ENCODE assay signal across 8 cellular contexts in the genomic region with DNA sequence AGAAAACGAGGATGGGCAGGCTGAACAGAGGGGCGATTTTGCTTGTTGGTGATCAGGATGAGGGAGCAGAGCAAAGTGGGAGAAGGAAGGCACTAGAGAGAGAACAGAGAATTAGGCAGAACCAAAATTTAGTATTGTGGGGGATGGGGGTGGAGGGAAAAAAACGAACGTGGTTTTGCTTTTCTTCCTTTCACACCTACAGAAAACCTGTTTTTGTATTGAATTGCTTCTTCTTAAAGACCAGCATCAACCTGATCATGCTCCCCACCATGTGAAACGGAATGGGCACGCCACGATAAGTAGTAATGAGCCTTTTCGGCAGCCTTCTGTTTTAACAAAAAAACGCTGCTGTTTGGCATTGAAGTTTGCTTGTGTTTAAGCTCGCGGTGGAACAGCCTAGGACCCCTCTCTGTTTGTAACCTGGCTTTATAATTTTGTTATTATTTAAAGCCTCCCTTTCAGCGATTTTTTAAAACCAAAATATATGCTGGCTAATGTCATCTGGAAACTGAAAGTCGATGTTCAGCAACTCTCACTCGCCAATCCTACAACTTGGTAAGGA. TPM values are rescaled to one million over a fixed set of nuclear protein-coding genes. Genes with fewer than 3 reads are reported as not detected.
DNase-seq lines count a peak whose midpoint lies in the region; ATAC-seq, FAIRE-seq and TF ChIP-seq lines count a peak whose summit lies in the region.

No MANE protein-coding gene starts in this region.

- peak; percentile 42 for ATAC-seq in GM12878
- ATAC-seq in activated CD4-positive, CD25-positive, alpha-beta regulatory T cell treated with anti-CD3 and anti-CD28 coated beads, Interleukin-2, amount 50 U/mL, for 24 hours = no peak
- ATAC-seq in HG02763 (IDR thresholded peaks at IDR 0.05; ENCODE audit: unreplicated experiment) = no peak

- H4K91ac ChIP-seq in neuronal stem cell (ENCODE audit: low read depth, low read length, poor library complexity) = no peak overlapping the region

- no peak overlapping the region for H3K4ac ChIP-seq in neuronal stem cell (ENCODE audit: low read length)

- H3K23ac ChIP-seq in neuronal stem cell (ENCODE audit: low read depth, low read length, poor library complexity) = no peak overlapping the region

- H3K4me2 ChIP-seq in DOHH2 (ENCODE audit: low read length) (peak overlapping the region; percentile 50), GM12878 (ENCODE audit: control insufficient read depth, insufficient read depth) (peak overlapping the region; percentile 92), neuronal stem cell (ENCODE audit: insufficient read depth, low read length, poor library complexity, severe bottlenecking) (no peak overlapping the region)

- no peak overlapping the region for H2BK15ac ChIP-seq in neuronal stem cell (ENCODE audit: low read length)

- in situ Hi-C loops in GM12878 (cut with MboI) = no loop called here

- H3K79me1 ChIP-seq in neuronal stem cell (ENCODE audit: low read depth, low read length) = no peaks in the 10 kb centered on the region

- no peak overlapping the region for H2AK5ac ChIP-seq in neuronal stem cell (ENCODE audit: low read depth, low read length)

- H3K9ac ChIP-seq in GM12878 (ENCODE audit: control insufficient read depth, insufficient read depth, low read length) (peak overlapping the region; percentile 71), neuronal stem cell (ENCODE audit: low read depth, low read length, poor library complexity) (no peak overlapping the region)

- no peaks in the 10 kb centered on the region for H3F3A ChIP-seq in DOHH2 (ENCODE audit: control insufficient read depth, insufficient read depth)

- no peak for TF ChIP-seq RAD21 in GM12878 (IDR thresholded peaks at IDR 0.05; ENCODE audit: insufficient read depth, low read depth, low read length)

- H2BK5ac ChIP-seq in neuronal stem cell (ENCODE audit: low read length) = no peak overlapping the region

- POLR2A ChIA-PET in GM12878 (lab: Charles Lee) = interaction anchor here (1.0 kb wide), 1 partner anchor 330 kb away, joined by 3 read pairs; no protein-coding TSS in a partner anchor

- H3K27ac ChIP-seq in DOHH2 (ENCODE audit: low read depth, low read length) (no peak overlapping the region), GM12878 (ENCODE audit: control insufficient read depth, insufficient read depth) (peak overlapping the region; percentile 85), neuronal stem cell (replicated peaks; ENCODE audit: low read length) (no peak overlapping the region)

- H3K9me3 ChIP-seq in DOHH2 (ENCODE audit: control insufficient read depth, insufficient read depth, low read length) (no peaks in the 10 kb centered on the region), GM12878 (replicated peaks; ENCODE audit: control insufficient read depth, insufficient read depth, low read length) (no peaks in the 10 kb centered on the region; the same call in 2 of the 3 replicates), neuronal stem cell (replicated peaks in 1 of 2; ENCODE audit: control insufficient read depth in 2 of 2, insufficient read depth in 1 of 2, low read depth in 1 of 2, low read length in 2 of 2) (no peaks in the 10 kb centered on the region)

- RAD21 ChIA-PET in GM12878 (lab: Charles Lee; ENCODE audit: unreplicated experiment) = interaction anchor here (1.0 to 2.0 kb wide), 6 partner anchors 33 to 329 kb away, joined by 3 to 6 read pairs (median 4); no protein-coding TSS in a partner anchor

- no peak for DNase-seq in HFF-Myc (ENCODE audit: extremely low read depth, low read depth)
- peak; percentile 60 for DNase-seq in GM12878 (ENCODE audit: low read depth, low spot score)
- DNase-seq in neuronal stem cell (ENCODE audit: low spot score) = no peak
- no peak for DNase-seq in NCI-H82 (lab: John Stamatoyannopoulos, UW)
- DNase-seq in NOMO-1 treated with dmso at 0.1 percent for 144 hours (lab: John Stamatoyannopoulos, UW; ENCODE audit: unreplicated experiment) = no peak

- peaks cover 6% of the 10 kb centered on the region for H3K27me3 ChIP-seq in DOHH2 (ENCODE audit: control insufficient read depth, low read length)
- H3K27me3 ChIP-seq in GM12878 (replicated peaks in 1 of 2; ENCODE audit: control insufficient read depth in 2 of 2, insufficient read depth in 2 of 2, low read length in 1 of 2) = no peaks in the 10 kb centered on the region
- no peaks in the 10 kb centered on the region for H3K27me3 ChIP-seq in neuronal stem cell (ENCODE audit: control insufficient read depth in 3 of 3, insufficient read depth in 3 of 3, low read depth in 1 of 3, low read length in 3 of 3)

- H4K8ac ChIP-seq in neuronal stem cell (ENCODE audit: low read depth, low read length) = no peak overlapping the region

- H3K4me1 ChIP-seq in DOHH2 (ENCODE audit: control insufficient read depth, low read length) (peaks cover 23% of the 10 kb centered on the region), GM12878 (ENCODE audit: control insufficient read depth, insufficient read depth, low read length) (peaks cover 31% of the 10 kb centered on the region), neuronal stem cell (ENCODE audit: control insufficient read depth in 2 of 2, insufficient read depth in 1 of 2, low read depth in 1 of 2, low read length in 2 of 2) (peaks cover 6 to 8% of the 10 kb centered on the region in 2 donors)

- H4K20me1 ChIP-seq in DOHH2 (ENCODE audit: control insufficient read depth, insufficient read depth, low read depth, low read length) (no peaks in the 10 kb centered on the region), GM12878 (ENCODE audit: control insufficient read depth, insufficient read depth) (no peaks in the 10 kb centered on the region)

- SMC1A ChIA-PET in GM12878 (lab: Charles Lee; ENCODE audit: uncharacterized antibody, unreplicated experiment) = interaction anchor here (0.8 to 1.5 kb wide), 8 partner anchors 12 to 297 kb away, joined by 3 to 8 read pairs (median 4); partner anchors contain the start of gene ERCC4

- H2AFZ ChIP-seq in GM12878 (ENCODE audit: control insufficient read depth, low read depth, low read length) (peak overlapping the region; percentile 69), neuronal stem cell (ENCODE audit: low read length) (peak overlapping the region; percentile 80)

- H3K36me3 ChIP-seq in DOHH2 (ENCODE audit: control insufficient read depth, low read length) (no peaks in the 10 kb centered on the region), GM12878 (ENCODE audit: control insufficient read depth in 2 of 2, insufficient read depth in 2 of 2, low read length in 1 of 2) (no peaks in the 10 kb centered on the region), neuronal stem cell (replicated peaks in 1 of 2; ENCODE audit: control insufficient read depth in 2 of 2, insufficient read depth in 2 of 2, low read length in 2 of 2) (no peaks in the 10 kb centered on the region)

- no peak overlapping the region for H2BK12ac ChIP-seq in neuronal stem cell (ENCODE audit: low read length)

- CTCF ChIA-PET in GM12878 (lab: Yijun Ruan, JAX) = interaction anchor here (0.7 to 1.5 kb wide), 4 partner anchors 33 to 348 kb away, joined by 3 to 7 read pairs (median 4); partner anchors contain the start of gene ERCC4

- no peak overlapping the region for H3K18ac ChIP-seq in neuronal stem cell (ENCODE audit: low read length)

- H3K14ac ChIP-seq in neuronal stem cell (ENCODE audit: low read length) = no peak overlapping the region

- H2BK120ac ChIP-seq in neuronal stem cell (ENCODE audit: low read depth, low read length) = no peak overlapping the region

- H3K79me2 ChIP-seq in DOHH2 (ENCODE audit: control insufficient read depth, low read length) = no peaks in the 10 kb centered on the region
- no peaks in the 10 kb centered on the region for H3K79me2 ChIP-seq in GM12878 (ENCODE audit: control insufficient read depth, insufficient read depth, low read length)

- H3K4me3 ChIP-seq in DOHH2 (ENCODE audit: low read length) (0 out of 2 replicates have a peak overlapping the region, but pooled peaks have one; percentile 22), HFF-Myc (replicated peaks; ENCODE audit: low read depth, low read length) (peak overlapping the region; percentile 38), GM12878 (peak overlapping the region; percentile 71; the same call in 1 of the 2 replicates), neuronal stem cell (ENCODE audit: low read length in 2 of 2) (no peak overlapping the region)

- intact Hi-C loops in GM12878 (cut with micrococcal nuclease; ENCODE audit: unreplicated experiment) = loop anchor here (1.0 to 5.0 kb wide), 5 partner anchors 34 to 676 kb away; partner anchors contain the start of genes BFAR, ERCC4, MRTFB and PARN

- 2% methylated on average over 13 of the region's 14 CpGs for WGBS in GM12878 (ENCODE audit: insufficient coverage, insufficient replicate concordance, low lambda C conversion rate, missing lambda C conversion rate)
- no CpG with 5 or more reads among the region's 14 CpGs for WGBS in neuronal stem cell (ENCODE audit: extremely low coverage in 2 of 2, insufficient read length in 2 of 2, insufficient replicate concordance in 1 of 2), 2 donors

- peak; percentile 35 for FAIRE-seq in GM12878 (lab: Jason Lieb, UNC)

- TF ChIP-seq POLR2A in GM12878 (IDR thresholded peaks at IDR 0.05; ENCODE audit: low read depth, low read length) = no peak

- TF ChIP-seq EP300 in GM12878 (IDR thresholded peaks at IDR 0.05; ENCODE audit: borderline replicate concordance in 1 of 2, control insufficient read depth in 1 of 2, low read depth in 2 of 2, low read length in 2 of 2) = 0 out of 4 replicates have a peak, but pooled peaks of 1 of the 2 experiments have one; percentile 8

- no peaks in the 10 kb centered on the region for H3K9me2 ChIP-seq in DOHH2 (replicated peaks; ENCODE audit: control insufficient read depth, low read length)

- TSS peak; percentile 77 for BruUV-seq in GM12878 (replicated peaks; lab: Mats Ljungman, UMichigan)

- TF ChIP-seq CTCF in DOHH2 (IDR thresholded peaks at IDR 0.05; ENCODE audit: low read depth, low read length, poor library complexity, severe bottlenecking) = no peak
- no peak for TF ChIP-seq CTCF in HFF-Myc (IDR thresholded peaks at IDR 0.05; ENCODE audit: low read depth, low read length, missing control alignments)
- TF ChIP-seq CTCF in GM12878 (IDR thresholded peaks at IDR 0.05 in 2 of 3, conservative IDR thresholded peaks at IDR 0.05 in 1 of 3; ENCODE audit: control insufficient read depth in 2 of 3, extremely low read depth in 1 of 3, insufficient read depth in 1 of 3, low read depth in 3 of 3, low read length in 3 of 3) = no peak

RNA-seq across cellular contexts. Expression of gene ERCC4, which starts 36.8 kb away (rescaled TPM):
- total RNA-seq in GM12878 (2013; cell fraction: nucleolus; rRNA removed) = 9.9 and 10.9 TPM in 2 replicates
- total RNA-seq in GM12878 (2014; rRNA removed) (8.2 and 10.0 TPM in 2 replicates), GM12878 (2014; rRNA removed; fragmentation: Illumina TruSeq; extraction: Trizol) (9.3 and 9.6 TPM in 2 replicates), GM12878 (2021) (12.5 and 13.5 TPM in 2 replicates)
- 1.9 TPM for polyA plus RNA-seq in GM12878 (2011; ENCODE audit: low read depth)
- polyA plus RNA-seq in GM12878 (2011; rRNA removed) (8.4 and 9.0 TPM in 2 replicates), GM12878 (2014; fragmentation: Illumina TruSeq; extraction: Trizol) (7.3 and 8.4 TPM in 2 replicates), GM12878 (2014; fragmentation: Nextera tagmentation; extraction: Ambion mirVana) (10 to 100 TPM in 1 of 2 experiments, 1 to 10 TPM in 1; 5.7 to 15.6 TPM), GM12878 (2014; rRNA removed) (3.4 and 4.7 TPM in 2 replicates), GM12878 (2016; fragmentation: Nextera tagmentation; extraction: Ambion mirVana) (10 to 100 TPM; 24.0 to 24.6 TPM)
- polyA plus RNA-seq in GM12878 (2011; cell fraction: cytosol; rRNA removed) = 2.5 and 3.1 TPM in 2 replicates
- polyA plus RNA-seq in GM12878 (2011; cell fraction: nucleus; rRNA removed) = 2.5 and 3.9 TPM in 2 replicates
- 2.1 and 3.8 TPM in 2 replicates for polyA plus RNA-seq in GM12878 (2012)
- 8.1 and 14.8 TPM in 2 replicates for polyA minus RNA-seq in GM12878 (2011; rRNA and poly(A)+ RNA removed)
- 10.0 and 10.1 TPM in 2 replicates for polyA minus RNA-seq in GM12878 (2011; cell fraction: cytosol; rRNA and poly(A)+ RNA removed)
- polyA minus RNA-seq in GM12878 (2011; cell fraction: nucleus; rRNA and poly(A)+ RNA removed) = 3.3 and 5.6 TPM in 2 replicates
- polyA plus RNA-seq in neuronal stem cell (2013, experiment 1 of 2) = 5.2 TPM
- polyA plus RNA-seq in neuronal stem cell (2013, experiment 2 of 2) = 5.3 TPM

Comparison
In these comparisons a context has a peak if more than half of its experiments do, and no peak if none do; other contexts are left out.
1. H3K4me3 ChIP-seq: peak in DOHH2 (single experiment), HFF-Myc (single experiment) and GM12878 (single experiment); none in neuronal stem cell (0 of 2).